In the genomic region with DNA sequence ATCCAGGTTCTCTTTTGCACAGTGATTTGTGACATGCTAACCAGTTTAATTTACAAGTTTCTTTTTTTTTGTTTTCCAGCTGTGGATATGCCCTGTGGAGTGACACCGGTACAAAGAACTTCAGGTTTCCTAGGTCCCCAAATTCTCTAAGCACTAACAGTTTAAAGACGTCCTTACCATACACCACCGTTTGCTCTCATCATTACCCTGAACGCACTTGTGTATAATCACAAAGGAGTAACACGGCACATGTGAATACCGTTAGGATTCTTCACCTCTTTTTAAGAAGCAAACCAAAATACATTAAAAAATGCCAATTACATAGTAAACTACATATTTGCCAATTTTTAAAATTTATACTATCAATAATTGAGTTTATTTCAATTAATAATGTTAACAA, we compare ENCODE assay signal across 8 cellular contexts. TPM values are rescaled to one million over a fixed set of nuclear protein-coding genes. Genes with fewer than 3 reads are reported as not detected.
DNase-seq lines count a peak whose midpoint lies in the region; ATAC-seq and TF ChIP-seq lines count a peak whose summit lies in the region.

No MANE protein-coding gene starts in this region.

- peak; percentile 29 for ATAC-seq in central memory CD8-positive, alpha-beta T cell (replicated peaks; ENCODE audit: extremely low read depth, poor library complexity, severe bottlenecking)
- peak in 1 of 2 donors; percentile 35 for ATAC-seq in naive thymus-derived CD8-positive, alpha-beta T cell
- no peak for ATAC-seq in GM21447 (IDR thresholded peaks at IDR 0.05; ENCODE audit: unreplicated experiment)
- ATAC-seq in HG02571 (IDR thresholded peaks at IDR 0.05; ENCODE audit: unreplicated experiment) = no peak
- no peak for ATAC-seq in HG02981 (IDR thresholded peaks at IDR 0.05; ENCODE audit: unreplicated experiment)

- H3K27ac ChIP-seq in BLaER1 = peak overlapping the region; percentile 92; the same call in 1 of the 2 replicates

- peak overlapping the region; percentile 100 for H3K4me3 Mint-ChIP-seq in central memory CD8-positive, alpha-beta T cell
- H3K4me3 Mint-ChIP-seq in naive thymus-derived CD8-positive, alpha-beta T cell = peak overlapping the region; percentile 57 to 100 (median 82)

- H3K27ac Mint-ChIP-seq in central memory CD8-positive, alpha-beta T cell (ENCODE audit: low read depth) = peak overlapping the region; percentile 98
- peak overlapping the region; percentile 65 to 100 (median 96) for H3K27ac Mint-ChIP-seq in naive thymus-derived CD8-positive, alpha-beta T cell

- H3K4me1 ChIP-seq in BLaER1 = peaks cover 29% of the 10 kb centered on the region

- H4K20me1 ChIP-seq in BLaER1 = no peaks in the 10 kb centered on the region

- peak overlapping the region; percentile 93; the same call in 1 of the 2 replicates for H3K9ac ChIP-seq in BLaER1

- DNase-seq in LNCaP clone FGC (ENCODE audit: low read depth) (no peak), NCI-H128 (lab: John Stamatoyannopoulos, UW; ENCODE audit: unreplicated experiment) (no peak)
- DNase-seq in central memory CD8-positive, alpha-beta T cell (ENCODE audit: low spot score in 2 of 2) = no peak
- DNase-seq in naive thymus-derived CD8-positive, alpha-beta T cell = peak in 2 of 10 donors; percentile 14 to 15

- peaks cover 33% of the 10 kb centered on the region for H3K36me3 ChIP-seq in BLaER1

- H3K4me2 ChIP-seq in BLaER1 = peak overlapping the region; percentile 78

- no peaks in the 10 kb centered on the region for H3K27me3 ChIP-seq in BLaER1

- peaks cover 26% of the 10 kb centered on the region for H3K36me3 Mint-ChIP-seq in central memory CD8-positive, alpha-beta T cell (ENCODE audit: insufficient read depth)
- peaks cover 9 to 22% (median 13%) of the 10 kb centered on the region in 3 donors for H3K36me3 Mint-ChIP-seq in naive thymus-derived CD8-positive, alpha-beta T cell

- POLR2A ChIA-PET in naive thymus-derived CD8-positive, alpha-beta T cell (lab: Charles Lee) = interaction anchor here (0.6 kb wide), 1 partner anchor 20 kb away, joined by 3 read pairs; no protein-coding TSS in a partner anchor

- H3K4me3 ChIP-seq in BLaER1 = peak overlapping the region; percentile 85
- peak overlapping the region; percentile 77 for H3K4me3 ChIP-seq in LNCaP clone FGC (ENCODE audit: low read depth, low read length)

- H3K4me1 Mint-ChIP-seq in central memory CD8-positive, alpha-beta T cell = peaks cover 57% of the 10 kb centered on the region
- H3K4me1 Mint-ChIP-seq in naive thymus-derived CD8-positive, alpha-beta T cell = peaks cover 25 to 77% (median 67%) of the 10 kb centered on the region in 4 donors

- H3K27me3 Mint-ChIP-seq in central memory CD8-positive, alpha-beta T cell = no peaks in the 10 kb centered on the region
- H3K27me3 Mint-ChIP-seq in naive thymus-derived CD8-positive, alpha-beta T cell = no peaks in the 10 kb centered on the region

- H3K9me3 Mint-ChIP-seq in central memory CD8-positive, alpha-beta T cell = no peaks in the 10 kb centered on the region
- no peaks in the 10 kb centered on the region for H3K9me3 Mint-ChIP-seq in naive thymus-derived CD8-positive, alpha-beta T cell

- TF ChIP-seq CTCF in LNCaP clone FGC (IDR thresholded peaks at IDR 0.05; ENCODE audit: control insufficient read depth, extremely low read depth, insufficient read depth) = no peak

- H3K9me3 ChIP-seq in BLaER1 = no peaks in the 10 kb centered on the region

RNA-seq across cellular contexts. Expression of gene LANCL1, which starts 0.8 kb away (rescaled TPM):
- 10 to 100 TPM; 33.5 to 35.7 TPM for total RNA-seq in naive thymus-derived CD8-positive, alpha-beta T cell
- 10 to 100 TPM; 19.5 to 28.6 (median 26.9) TPM for polyA plus RNA-seq in naive thymus-derived CD8-positive, alpha-beta T cell
